Comparison of ENCODE assay signal across 22 cellular contexts in genomic region chr3:96192951-96193350, GRCh38.
DNase-seq lines count a peak whose midpoint lies in the region; ATAC-seq, FAIRE-seq and TF ChIP-seq lines count a peak whose summit lies in the region.
"Had no signal": no experiment of that assay in that cellular context is flagged by ENCODE, and none has a peak within 500 bp of the region (broad histone marks: within the 10 kb centered on the region; RNA-seq: fewer than 3 reads in every experiment).

No MANE protein-coding gene starts in this region.

- H4K20me1 ChIP-seq in HepG2 (ENCODE audit: insufficient read depth, low read length) (no peaks in the 10 kb centered on the region), PC-3 (ENCODE audit: low read length) (no peaks in the 10 kb centered on the region)
- H4K20me1 ChIP-seq: BLaER1 treated with 17β-estradiol and CSF1 and Interleukin-3, amounts not matched to agents 10 nM and 100 nM had no signal

- no peak overlapping the region for H3K27ac ChIP-seq in HepG2 (ENCODE audit: extremely low read length, insufficient read depth, low read length)
- no peak overlapping the region for H3K27ac ChIP-seq in right lobe of liver
- H3K27ac ChIP-seq in PC-3 (ENCODE audit: low read length), result no peak overlapping the region
- H3K27ac ChIP-seq in upper lobe of right lung, result no peak overlapping the region
- no peak overlapping the region for H3K27ac ChIP-seq in caudate nucleus (ENCODE audit: low read depth, low read length)
- H3K27ac ChIP-seq: BLaER1 treated with 17β-estradiol and CSF1 and Interleukin-3, amounts not matched to agents 10 nM and 100 nM; Peyer's patch had no signal

- no peak for TF ChIP-seq RAD21 in HepG2 (CRISPR knock-in tag; IDR thresholded peaks at IDR 0.05)

- H2AFZ ChIP-seq in HepG2 (ENCODE audit: low read length), result no peak overlapping the region
- no peak overlapping the region for H2AFZ ChIP-seq in PC-3 (ENCODE audit: low read length)

- TF ChIP-seq CTCF in HepG2 (CRISPR knock-in tag; IDR thresholded peaks at IDR 0.05) (no peak), right lobe of liver (IDR thresholded peaks at IDR 0.05) (no peak), PC-3 (conservative IDR thresholded peaks at IDR 0.05; ENCODE audit: low read depth, low read length) (no peak), upper lobe of right lung (IDR thresholded peaks at IDR 0.05) (no peak)

- TF ChIP-seq POLR2A in HepG2 (IDR thresholded peaks at IDR 0.05; ENCODE audit: insufficient read depth in 1 of 2, low read depth in 2 of 2, low read length in 2 of 2), result no peak
- TF ChIP-seq POLR2A in right lobe of liver (IDR thresholded peaks at IDR 0.05), result no peak

- POLR2A ChIA-PET in HepG2 (lab: Yijun Ruan, JAX), result no interaction called here
- POLR2A ChIA-PET in PC-3 (lab: Charles Lee; ENCODE audit: unreplicated experiment), result no interaction called here

- WGBS in HepG2 (ENCODE audit: low lambda C conversion rate), result 8% methylated on average over 3 of the region's 3 CpGs
- 45% methylated on average over 3 of the region's 3 CpGs for WGBS in right lobe of liver (ENCODE audit: insufficient coverage, low coverage, low lambda C conversion rate, missing lambda C conversion rate)

- H3K36me3 ChIP-seq in HepG2 (replicated peaks in 1 of 2; ENCODE audit: control insufficient read depth in 1 of 2, insufficient read depth in 2 of 2, low read length in 2 of 2), result no peaks in the 10 kb centered on the region
- no peaks in the 10 kb centered on the region for H3K36me3 ChIP-seq in right lobe of liver
- no peaks in the 10 kb centered on the region for H3K36me3 ChIP-seq in PC-3 (ENCODE audit: low read depth, low read length)
- H3K36me3 ChIP-seq in upper lobe of right lung, result no peaks in the 10 kb centered on the region
- H3K36me3 ChIP-seq: BLaER1 treated with 17β-estradiol and CSF1 and Interleukin-3, amounts not matched to agents 10 nM and 100 nM; Peyer's patch had no signal

- H3K79me2 ChIP-seq in HepG2 (ENCODE audit: insufficient read depth, low read length), result no peaks in the 10 kb centered on the region
- H3K79me2 ChIP-seq in PC-3 (ENCODE audit: low read length), result no peaks in the 10 kb centered on the region

- no peaks in the 10 kb centered on the region for H3K9me2 ChIP-seq in PC-3 (replicated peaks; ENCODE audit: low read length)

- H3K9ac ChIP-seq in HepG2 (ENCODE audit: insufficient read depth, low read depth, low read length) (no peak overlapping the region), PC-3 (ENCODE audit: low read length) (no peak overlapping the region)
- H3K9ac ChIP-seq: BLaER1 treated with 17β-estradiol and CSF1 and Interleukin-3, amounts not matched to agents 10 nM and 100 nM had no signal

- DNase-seq in HepG2 (ENCODE audit: low spot score), result peak; percentile 8
- no peak for DNase-seq in right lobe of liver
- DNase-seq in PC-3, result peak; percentile 38
- DNase-seq in left lobe of liver (ENCODE audit: low spot score), result no peak
- DNase-seq in upper lobe of right lung, result no peak
- DNase-seq in caudate nucleus (lab: John Stamatoyannopoulos, UW), result no peak
- no peak for DNase-seq in iPS-NIHi11 (ENCODE audit: low spot score)
- no peak for DNase-seq in activated CD8-positive, alpha-beta memory T cell treated with anti-CD3 and anti-CD28 coated beads, Interleukin-2, amount 50 U/mL, for 48 hours
- DNase-seq: CD8-positive, alpha-beta memory T cell; DMS79 treated with DMSO at 0.1 percent for 48 hours; MV-4-11; NCI-H1436 treated with DMSO at 0.1 percent for 48 hours; NCI-H2029; NCI-H510A; Peyer's patch; Right ventricle myocardium superior; SW 1271; T-helper 2 cell had no signal

- CTCF ChIA-PET in HepG2 (lab: Yijun Ruan, JAX; ENCODE audit: low intra/inter-chr PET ratio, low total read pairs), result no interaction called here
- CTCF ChIA-PET in PC-3 (lab: Charles Lee), result no interaction called here

- peak; percentile 68 for ATAC-seq in HepG2
- ATAC-seq in right lobe of liver, result no peak
- peak; percentile 43; the same call in 1 of the 2 replicates for ATAC-seq in PC-3
- ATAC-seq in left lobe of liver, result peak; percentile 30
- peak; percentile 27 for ATAC-seq in upper lobe of right lung
- ATAC-seq: HCT116, K562 had no signal

- no TSS peak for BruUV-seq in HepG2 (replicated peaks; lab: Mats Ljungman, UMichigan)
- no TSS peak for BruUV-seq in PC-3 (replicated peaks; lab: Mats Ljungman, UMichigan)

- H3K9me3 ChIP-seq in HepG2 (ENCODE audit: low read length), result no peaks in the 10 kb centered on the region
- H3K9me3 ChIP-seq in right lobe of liver, result no peaks in the 10 kb centered on the region
- H3K9me3 ChIP-seq in PC-3 (ENCODE audit: low read length), result no peaks in the 10 kb centered on the region
- H3K9me3 ChIP-seq in upper lobe of right lung, result no peaks in the 10 kb centered on the region
- H3K9me3 ChIP-seq: Peyer's patch had no signal

- H3F3A ChIP-seq in PC-3 (ENCODE audit: low read length, unreplicated experiment), result no peaks in the 10 kb centered on the region

- in situ Hi-C loops in HepG2 (cut with HindIII; ENCODE audit: extremely low pct_ligation_motif_present, low pct_unique_long_range_greater_than_20kb), result no loop called here

- no peaks in the 10 kb centered on the region for H3K27me3 ChIP-seq in HepG2 (ENCODE audit: control insufficient read depth in 1 of 2, insufficient read depth in 2 of 2, low read length in 2 of 2)
- no peaks in the 10 kb centered on the region for H3K27me3 ChIP-seq in right lobe of liver
- no peaks in the 10 kb centered on the region for H3K27me3 ChIP-seq in PC-3 (ENCODE audit: low read length)
- no peaks in the 10 kb centered on the region for H3K27me3 ChIP-seq in upper lobe of right lung
- H3K27me3 ChIP-seq: BLaER1 treated with 17β-estradiol and CSF1 and Interleukin-3, amounts not matched to agents 10 nM and 100 nM; Peyer's patch had no signal

- H3K4me3 ChIP-seq in HepG2 (replicated peaks in 1 of 3; ENCODE audit: insufficient read depth in 1 of 3, low read depth in 2 of 3, low read length in 3 of 3) (no peak overlapping the region), right lobe of liver (no peak overlapping the region), PC-3 (ENCODE audit: low read length) (no peak overlapping the region), upper lobe of right lung (no peak overlapping the region)
- H3K4me3 ChIP-seq: BLaER1 treated with 17β-estradiol and CSF1 and Interleukin-3, amounts not matched to agents 10 nM and 100 nM; K562; Peyer's patch had no signal

- FAIRE-seq in HepG2 (lab: Jason Lieb, UNC), result no peak
- FAIRE-seq: D721Med, K562 had no signal

- intact Hi-C loops in HepG2 (cut with micrococcal nuclease; ENCODE audit: unreplicated experiment), result no loop called here
- intact Hi-C loops in right lobe of liver (cut with DNase I), result no loop called here
- intact Hi-C loops in PC-3 (cut with micrococcal nuclease), result no loop called here
- intact Hi-C loops in upper lobe of right lung (cut with DNase I), result no loop called here

- H3K4me2 ChIP-seq in HepG2 (ENCODE audit: low read depth, low read length), result no peak overlapping the region
- no peak overlapping the region for H3K4me2 ChIP-seq in PC-3 (ENCODE audit: low read length)
- H3K4me2 ChIP-seq: BLaER1 treated with 17β-estradiol and CSF1 and Interleukin-3, amounts not matched to agents 10 nM and 100 nM had no signal

- H3K4me1 ChIP-seq in HepG2 (ENCODE audit: insufficient read depth, low read length) (peaks cover 9% of the 10 kb centered on the region), right lobe of liver (no peaks in the 10 kb centered on the region), PC-3 (ENCODE audit: insufficient read depth, low read length) (no peaks in the 10 kb centered on the region; the same call in 1 of the 2 replicates), upper lobe of right lung (no peaks in the 10 kb centered on the region)
- H3K4me1 ChIP-seq: BLaER1 treated with 17β-estradiol and CSF1 and Interleukin-3, amounts not matched to agents 10 nM and 100 nM; Peyer's patch had no signal

- TF ChIP-seq EP300 in HepG2 (IDR thresholded peaks at IDR 0.05; ENCODE audit: low read depth in 2 of 2, low read length in 2 of 2) (no peak), HepG2 (CRISPR knock-in tag; IDR thresholded peaks at IDR 0.05; ENCODE audit: borderline replicate concordance) (no peak)

TF ChIP-seq in HepG2, 621 proteins besides CTCF, POLR2A, EP300 and RAD21:
- TF ChIP-seq ZNF549 (CRISPR knock-in tag; IDR thresholded peaks at IDR 0.05) (no peak), TEAD3 (CRISPR knock-in tag; optimal IDR thresholded peaks at IDR 0.05; ENCODE audit: borderline replicate concordance) (peak; percentile 71)
TF ChIP-seq in HepG2: peak in this region for 1.

Comparison
In these comparisons a context has a peak if more than half of its experiments do, and no peak if none do; other contexts are left out.
1. ATAC-seq: peak in HepG2 (single experiment), PC-3 (single experiment), left lobe of liver (single experiment) and upper lobe of right lung (single experiment); none in right lobe of liver (0 of 4).
2. DNase-seq: peak in HepG2 (single experiment) and PC-3 (single experiment); none in right lobe of liver (0 of 3), left lobe of liver (single experiment), upper lobe of right lung (single experiment), caudate nucleus (0 of 61), iPS-NIHi11 (single experiment) and activated CD8-positive, alpha-beta memory T cell treated with anti-CD3 and anti-CD28 coated beads, Interleukin-2, amount 50 U/mL, for 48 hours (single experiment).